Comparison of ENCODE assay signal across 1 cellular context in genomic region chr12:53467880-53468279, GRCh38.
TF ChIP-seq lines count a peak whose summit lies in the region.

No MANE protein-coding gene starts in this region.

TF ChIP-seq in HCT116, 20 proteins besides CTCF, POLR2A, EP300 and RAD21:
- TF ChIP-seq ZNF274 (IDR thresholded peaks at IDR 0.05; ENCODE audit: low read depth, low read length) (no peak), TCF7L2 (IDR thresholded peaks at IDR 0.05; ENCODE audit: borderline replicate concordance, extremely low read depth, insufficient read depth, insufficient read length) (no peak), JUND (IDR thresholded peaks at IDR 0.05) (no peak), EZH2phosphoT487 (IDR thresholded peaks at IDR 0.05; ENCODE audit: borderline replicate concordance) (no peak), SP1 (IDR thresholded peaks at IDR 0.05; ENCODE audit: low read depth) (no peak), SIN3A (IDR thresholded peaks at IDR 0.05; ENCODE audit: low read depth) (no peak), SRF (IDR thresholded peaks at IDR 0.05; ENCODE audit: low read depth) (no peak), CEBPB (IDR thresholded peaks at IDR 0.05; ENCODE audit: low read depth) (no peak), EGR1 (IDR thresholded peaks at IDR 0.05; ENCODE audit: low read depth) (no peak), REST (IDR thresholded peaks at IDR 0.05; ENCODE audit: low read depth) (no peak), POLR2AphosphoS5 (IDR thresholded peaks at IDR 0.05; ENCODE audit: low read depth, low read length) (no peak), CBX3 (IDR thresholded peaks at IDR 0.05; ENCODE audit: low read depth) (no peak), ELF1 (IDR thresholded peaks at IDR 0.05; ENCODE audit: borderline replicate concordance, low read depth) (no peak), FOSL1 (IDR thresholded peaks at IDR 0.05; ENCODE audit: low read depth) (no peak), YY1 (IDR thresholded peaks at IDR 0.05; ENCODE audit: extremely low read depth, insufficient replicate concordance, low read depth, low read length) (no peak)
- TF ChIP-seq, protein P1, sequence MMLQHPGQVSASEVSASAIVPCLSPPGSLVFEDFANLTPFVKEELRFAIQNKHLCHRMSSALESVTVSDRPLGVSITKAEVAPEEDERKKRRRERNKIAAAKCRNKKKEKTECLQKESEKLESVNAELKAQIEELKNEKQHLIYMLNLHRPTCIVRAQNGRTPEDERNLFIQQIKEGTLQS (IDR thresholded peaks at IDR 0.05) = no peak
- TF ChIP-seq, protein P2, sequence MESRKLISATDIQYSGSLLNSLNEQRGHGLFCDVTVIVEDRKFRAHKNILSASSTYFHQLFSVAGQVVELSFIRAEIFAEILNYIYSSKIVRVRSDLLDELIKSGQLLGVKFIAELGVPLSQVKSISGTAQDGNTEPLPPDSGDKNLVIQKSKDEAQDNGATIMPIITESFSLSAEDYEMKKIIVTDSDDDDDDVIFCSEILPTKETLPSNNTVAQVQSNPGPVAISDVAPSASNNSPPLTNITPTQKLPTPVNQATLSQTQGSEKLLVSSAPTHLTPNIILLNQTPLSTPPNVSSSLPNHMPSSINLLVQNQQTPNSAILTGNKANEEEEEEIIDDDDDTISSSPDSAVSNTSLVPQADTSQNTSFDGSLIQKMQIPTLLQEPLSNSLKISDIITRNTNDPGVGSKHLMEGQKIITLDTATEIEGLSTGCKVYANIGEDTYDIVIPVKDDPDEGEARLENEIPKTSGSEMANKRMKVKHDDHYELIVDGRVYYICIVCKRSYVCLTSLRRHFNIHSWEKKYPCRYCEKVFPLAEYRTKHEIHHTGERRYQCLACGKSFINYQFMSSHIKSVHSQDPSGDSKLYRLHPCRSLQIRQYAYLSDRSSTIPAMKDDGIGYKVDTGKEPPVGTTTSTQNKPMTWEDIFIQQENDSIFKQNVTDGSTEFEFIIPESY (IDR thresholded peaks at IDR 0.05; ENCODE audit: extremely low read depth, insufficient replicate concordance, low read length) = no peak
